ENCODE assay signal across 25 cellular contexts in genomic region chr5:138157626-138158025, GRCh38. TPM values are rescaled to one million over a fixed set of nuclear protein-coding genes. Genes with fewer than 3 reads are reported as not detected.
"Had no signal": no experiment of that assay in that cellular context is flagged by ENCODE, and none has a peak within 500 bp of the region (broad histone marks: within the 10 kb centered on the region; RNA-seq: fewer than 3 reads in every experiment).

No MANE protein-coding gene starts in this region.

- H3K4me1 ChIP-seq: left ventricle myocardium inferior, right atrium auricular region, suprapubic skin, tibial artery, uterus had no signal

- H3K27me3 ChIP-seq: hepatocyte, ovary, right atrium auricular region, suprapubic skin, tibial artery, uterus had no signal

- H3K36me3 ChIP-seq: ovary, uterus had no signal

- H3K4me1 Mint-ChIP-seq: mesothelial cell of epicardium, naive B cell, natural killer cell had no signal

- H3K9me3 ChIP-seq: left ventricle myocardium inferior, ovary, right atrium auricular region, suprapubic skin, thoracic aorta, tibial artery, uterus had no signal

- H3K27me3 Mint-ChIP-seq: naive B cell; progenitor cell of endocrine pancreas; stimulated activated naive CD8-positive, alpha-beta T cell treated with anti-CD3 and anti-CD28 coated beads, Interleukin-15, Interleukin-2, amounts not matched to agents 100 ng/mL and 50 ng/mL, for 24 hours had no signal

- H3K4me3 ChIP-seq: hepatocyte, left ventricle myocardium inferior, lung, ovary, right atrium auricular region, skin epidermis, suprapubic skin, thoracic aorta, tibial artery, uterus had no signal

- ATAC-seq: natural killer cell, sciatic nerve had no signal

- H3K4me3 Mint-ChIP-seq: mesothelial cell of epicardium; natural killer cell; stimulated activated naive CD8-positive, alpha-beta T cell treated with anti-CD3 and anti-CD28 coated beads, Interleukin-15, Interleukin-2, amounts not matched to agents 100 ng/mL and 50 ng/mL, for 24 hours had no signal

- DNase-seq: islet precursor cell; left ventricle myocardium inferior; mesendoderm; naive B cell; natural killer cell; ovary; stimulated activated CD4-positive, alpha-beta T cell treated with anti-CD3 and anti-CD28 coated beads, Interleukin-12 subunit alpha, Interleukin-12 subunit beta, amount 100 ng/mL, for 4 hours; stimulated activated CD4-positive, alpha-beta T cell treated with anti-CD3 and anti-CD28 coated beads, Interleukin-15, amount 100 ng/mL, for 24 hours; stimulated activated CD4-positive, alpha-beta T cell treated with anti-CD3 and anti-CD28 coated beads, Interleukin-2, amount 100 ng/mL, for 24 hours; stimulated activated CD4-positive, alpha-beta T cell treated with anti-CD3 and anti-CD28 coated beads, Interleukin-4, amount 100 ng/mL, for 1 hour; stimulated activated naive CD4-positive, alpha-beta T cell; tibial artery; trophoblast cell; uterus had no signal

- H3K27ac Mint-ChIP-seq: mesothelial cell of epicardium; natural killer cell; progenitor cell of endocrine pancreas; stimulated activated naive CD8-positive, alpha-beta T cell treated with anti-CD3 and anti-CD28 coated beads, Interleukin-15, Interleukin-2, amounts not matched to agents 100 ng/mL and 50 ng/mL, for 24 hours had no signal

- H3K9me3 Mint-ChIP-seq: mesothelial cell of epicardium; naive B cell; natural killer cell; stimulated activated naive CD8-positive, alpha-beta T cell treated with anti-CD3 and anti-CD28 coated beads, Interleukin-15, Interleukin-2, amounts not matched to agents 100 ng/mL and 50 ng/mL, for 24 hours had no signal

- H3K27ac ChIP-seq: hepatocyte, left ventricle myocardium inferior, ovary, right atrium auricular region, skin epidermis, suprapubic skin, thoracic aorta, tibial artery, uterus had no signal

RNA-seq across cellular contexts. Expression of gene NME5, which starts 18.4 kb away (rescaled TPM):
- total RNA-seq: mononuclear cell, natural killer cell had no signal
